8 cellular contexts compared by ENCODE assay signal in the genomic region with DNA sequence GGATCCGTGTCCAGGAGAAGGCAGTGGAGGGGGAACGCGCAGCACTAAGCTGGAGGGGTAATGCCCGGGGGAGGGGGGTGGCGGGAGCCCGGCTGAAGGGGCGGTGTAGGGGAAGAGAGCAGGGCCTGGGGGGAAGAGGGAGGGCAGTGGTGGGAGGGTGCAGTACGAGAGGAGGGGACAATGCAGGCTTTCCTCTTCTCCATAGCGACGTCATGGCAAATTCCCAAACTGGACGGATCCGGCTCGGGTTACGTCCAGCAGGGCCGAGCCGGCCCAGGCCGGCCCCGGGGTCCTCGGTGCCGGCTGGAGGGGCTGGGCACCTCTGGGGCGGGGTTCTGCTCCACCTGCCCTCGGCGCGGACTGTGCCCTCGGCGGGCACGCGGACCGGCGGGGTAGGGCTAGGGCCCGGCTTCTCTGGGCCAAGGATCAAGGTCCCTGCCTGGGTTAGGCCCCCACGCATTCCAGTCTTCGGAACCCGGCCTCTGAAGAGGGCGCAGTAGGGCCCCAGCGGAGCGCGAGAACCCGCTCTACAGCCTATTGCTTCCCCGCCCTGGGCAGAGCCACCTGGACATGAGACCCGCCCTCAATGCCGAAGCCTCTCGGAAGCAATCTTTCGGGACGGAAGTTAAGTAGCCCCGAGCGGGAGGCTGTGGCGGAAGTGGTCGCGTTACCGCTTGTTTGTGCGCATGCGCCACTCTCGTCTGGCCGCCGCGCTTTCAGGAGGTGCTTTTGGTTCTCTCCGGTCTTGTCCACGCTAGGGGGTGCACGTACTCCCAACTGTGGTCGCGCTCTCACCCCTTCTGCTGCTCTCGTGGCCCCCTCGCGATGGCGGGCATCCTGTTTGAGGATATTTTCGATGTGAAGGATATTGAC. TPM values are rescaled to one million over a fixed set of nuclear protein-coding genes. Genes with fewer than 3 reads are reported as not detected.
DNase-seq lines count a peak whose midpoint lies in the region; ATAC-seq and TF ChIP-seq lines count a peak whose summit lies in the region.

No MANE protein-coding gene starts in this region.

- no peaks in the 10 kb centered on the region for H3K27me3 ChIP-seq in OCI-LY3 (ENCODE audit: low read depth, low read length)

- H3K79me2 ChIP-seq in OCI-LY3 (ENCODE audit: low read length) = peaks cover 46% of the 10 kb centered on the region

- peak; percentile 56 for TF ChIP-seq CTCF in OCI-LY3 (IDR thresholded peaks at IDR 0.05; ENCODE audit: low read depth, low read length)

- peak overlapping the region; percentile 89 for H3K27ac ChIP-seq in OCI-LY3 (ENCODE audit: low read length)
- H3K27ac ChIP-seq in epithelial cell of prostate = peak overlapping the region; percentile 97

- H2AFZ ChIP-seq in OCI-LY3 (ENCODE audit: low read depth, low read length) = peak overlapping the region; percentile 37; the same call in 1 of the 2 replicates

- peaks cover 18% of the 10 kb centered on the region for H3K36me3 ChIP-seq in OCI-LY3 (replicated peaks; ENCODE audit: low read depth, low read length)

- H3K4me1 ChIP-seq in OCI-LY3 (ENCODE audit: low read length) = peaks cover 16% of the 10 kb centered on the region

- peak; percentile 86 for ATAC-seq in GM21526 (IDR thresholded peaks at IDR 0.05; ENCODE audit: low FRiP score, unreplicated experiment)

- H4K20me1 ChIP-seq in OCI-LY3 (ENCODE audit: insufficient read depth, low read length) = 0 out of 2 replicates have a peak, but pooled peaks cover 4% of the 10 kb centered on the region

- peak overlapping the region; percentile 94 for H3K4me2 ChIP-seq in OCI-LY3 (ENCODE audit: low read length)

- peak overlapping the region; percentile 86 for H3K4me3 ChIP-seq in OCI-LY3 (ENCODE audit: low read length)

- DNase-seq in DMS114 treated with DMSO at 0.1 percent for 48 hours (lab: John Stamatoyannopoulos, UW; ENCODE audit: unreplicated experiment) (peak; percentile 94), HuH-7.5 (ENCODE audit: low spot score) (peak; percentile 90), activated T-cell treated with anti-CD3 and anti-CD28 coated beads for 4 hours (peak; percentile 90), epithelial cell of prostate (ENCODE audit: low read depth, low spot score) (peak; percentile 90), mucosa of gallbladder (ENCODE audit: low spot score) (peak; percentile 97)
- peak; percentile 90 to 95 for DNase-seq in stimulated activated CD8-positive, alpha-beta memory T cell treated with anti-CD3 and anti-CD28 coated beads, Interleukin-4, amount 100 ng/mL, for 4 hours (ENCODE audit: low read depth in 2 of 2, low spot score in 1 of 2)

- H3K9ac ChIP-seq in OCI-LY3 (ENCODE audit: low read length) = peak overlapping the region; percentile 90

- H3K9me3 ChIP-seq in OCI-LY3 (ENCODE audit: insufficient read depth, low read length) = no peaks in the 10 kb centered on the region

RNA-seq across cellular contexts. Expression of gene POLR2H, which starts 1.4 kb away (rescaled TPM):
- total RNA-seq in mucosa of gallbladder = 107 TPM

RNA-seq across cellular contexts. Expression of gene CLCN2, which starts 1.5 kb away (rescaled TPM):
- 104 TPM for total RNA-seq in mucosa of gallbladder

RNA-seq across cellular contexts. Expression of gene THPO, which starts 15.1 kb away (rescaled TPM):
- 0.29 TPM for total RNA-seq in mucosa of gallbladder

RNA-seq across cellular contexts. Expression of gene CHRD, which starts 16.9 kb away (rescaled TPM):
- 6.5 TPM for total RNA-seq in mucosa of gallbladder

RNA-seq across cellular contexts. Expression of gene FAM131A, which starts 25.5 kb away (rescaled TPM):
- total RNA-seq in mucosa of gallbladder = 41.5 TPM

Comparison
In these comparisons a context has a peak if more than half of its experiments do, and no peak if none do; other contexts are left out.
1. Peak in every context shown above with its lines: DNase-seq, ATAC-seq, H3K4me3 ChIP-seq and H3K27ac ChIP-seq.